ENCODE assay signal across 9 cellular contexts in genomic region chr16:3149630-3150345, GRCh38. TPM values are rescaled to one million over a fixed set of nuclear protein-coding genes. Genes with fewer than 3 reads are reported as not detected.
DNase-seq lines count a peak whose midpoint lies in the region; ATAC-seq and TF ChIP-seq lines count a peak whose summit lies in the region.
"Had no signal": no experiment of that assay in that cellular context is flagged by ENCODE, and none has a peak within 500 bp of the region (broad histone marks: within the 10 kb centered on the region; RNA-seq: fewer than 3 reads in every experiment).

No MANE protein-coding gene starts in this region.

- peak overlapping the region; percentile 88 for H3K27ac Mint-ChIP-seq in osteocyte (ENCODE audit: unreplicated experiment)

- H3K4me3 Mint-ChIP-seq in osteocyte (ENCODE audit: unreplicated experiment) = peak overlapping the region; percentile 83

- intact Hi-C loops in left cardiac atrium (cut with DNase I) = no loop called here

- DNase-seq in NCI-H2107 treated with DMSO at 0.1 percent for 48 hours (lab: John Stamatoyannopoulos, UW; ENCODE audit: unreplicated experiment) (peak; percentile 34), NCI-H2107 (lab: John Stamatoyannopoulos, UW) (no peak), RPMI7951 (ENCODE audit: low read depth) (peak; percentile 62), amygdala (lab: John Stamatoyannopoulos, UW) (peak in 44 of 56 donors; percentile 15 to 73 (median 57)), left cardiac atrium (peak; percentile 80), osteocyte (ENCODE audit: extremely low spot score, unreplicated experiment) (no peak)

- no peaks in the 10 kb centered on the region for H3K36me3 Mint-ChIP-seq in osteocyte (ENCODE audit: unreplicated experiment)

- no peaks in the 10 kb centered on the region for H3K9me3 Mint-ChIP-seq in osteocyte (ENCODE audit: unreplicated experiment)

- TF ChIP-seq CTCF in osteocyte (IDR thresholded peaks at IDR 0.05) = peak; percentile 53

- H3K27me3 Mint-ChIP-seq in osteocyte (ENCODE audit: unreplicated experiment) = no peaks in the 10 kb centered on the region

- peaks cover 27% of the 10 kb centered on the region for H3K4me1 Mint-ChIP-seq in osteocyte (ENCODE audit: unreplicated experiment)

- ATAC-seq in HG03280 (IDR thresholded peaks at IDR 0.05; ENCODE audit: unreplicated experiment) (peak; percentile 2), left cardiac atrium (peak; percentile 57 to 64), GM19328 (IDR thresholded peaks at IDR 0.05; ENCODE audit: unreplicated experiment) (no peak)

RNA-seq across cellular contexts. Expression of gene ZNF213, which starts 15.0 kb away (rescaled TPM):
- total RNA-seq in RPMI7951 (2014; rRNA removed; shearing (Covaris generic)) = 1.6 and 2.0 TPM in 2 replicates
- total RNA-seq in left cardiac atrium = 1 to 10 TPM; 6.5 to 6.7 TPM
- 13.4 and 14.3 TPM in 2 replicates for total RNA-seq in osteocyte

RNA-seq across cellular contexts. Expression of gene ZNF205, which starts 37.4 kb away (rescaled TPM):
- 8.8 and 9.3 TPM in 2 replicates for total RNA-seq in RPMI7951 (2014; rRNA removed; shearing (Covaris generic))
- total RNA-seq in left cardiac atrium (1 to 10 TPM; 7.0 to 7.2 TPM), osteocyte (14.8 and 15.9 TPM in 2 replicates)

RNA-seq across cellular contexts. Expression of gene OR1F1, which starts 38.2 kb away (rescaled TPM):
- total RNA-seq in RPMI7951 (2014; rRNA removed; shearing (Covaris generic)) = 0.36 TPM in 1 of 2 replicates, not detected in the other
- total RNA-seq in left cardiac atrium (not detected), osteocyte (not detected in 2 replicates)
- total RNA-seq: renal cortical epithelial cell had no signal

RNA-seq across cellular contexts. Expression of gene ZSCAN10, which starts 50.7 kb away (rescaled TPM):
- not detected in 2 replicates for total RNA-seq in RPMI7951 (2014; rRNA removed; shearing (Covaris generic))
- total RNA-seq in left cardiac atrium = not detected
- not detected in 2 replicates for total RNA-seq in osteocyte
- total RNA-seq: renal cortical epithelial cell had no signal

Comparison
In these comparisons a context has a peak if more than half of its experiments do, and no peak if none do; other contexts are left out.
1. DNase-seq: peak in NCI-H2107 treated with DMSO at 0.1 percent for 48 hours (single experiment), RPMI7951 (single experiment), amygdala (44 of 56) and left cardiac atrium (single experiment); none in NCI-H2107 (single experiment) and osteocyte (single experiment).